In the genomic region with DNA sequence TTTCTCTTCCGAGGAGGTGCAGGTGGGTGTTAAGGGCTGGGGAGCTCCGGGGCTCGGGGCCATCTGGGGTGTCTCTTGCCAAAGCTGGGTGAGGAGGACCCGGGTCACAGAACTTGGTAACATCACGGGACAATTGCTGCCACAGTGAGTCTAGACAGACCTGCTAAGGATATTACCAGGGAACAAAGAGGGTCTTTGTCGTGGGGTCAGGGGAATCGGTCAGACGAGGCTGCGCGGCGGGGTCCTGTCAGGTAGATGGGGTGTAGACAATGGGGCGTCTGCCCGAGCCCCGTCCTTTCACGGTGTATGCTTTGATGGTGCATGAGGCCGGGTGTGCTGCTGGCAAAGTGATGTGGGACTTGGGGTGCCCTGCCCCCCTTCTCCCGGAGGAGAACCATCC, we compare ENCODE assay signal across 28 cellular contexts. TPM values are rescaled to one million over a fixed set of nuclear protein-coding genes. Genes with fewer than 3 reads are reported as not detected.
DNase-seq lines count a peak whose midpoint lies in the region; ATAC-seq, FAIRE-seq and TF ChIP-seq lines count a peak whose summit lies in the region.
"Had no signal": no experiment of that assay in that cellular context is flagged by ENCODE, and none has a peak within 500 bp of the region (broad histone marks: within the 10 kb centered on the region; RNA-seq: fewer than 3 reads in every experiment).

No MANE protein-coding gene starts in this region.

- H2AFZ ChIP-seq in K562 (ENCODE audit: low read depth, low read length) (no peak overlapping the region), neural progenitor cell (replicated peaks) (no peak overlapping the region)

- TF ChIP-seq CTCF in K562 (IDR thresholded peaks at IDR 0.05 in 2 of 3, conservative IDR thresholded peaks at IDR 0.05 in 1 of 3; ENCODE audit: insufficient read depth in 2 of 3, low read depth in 1 of 3, low read length in 3 of 3) (no peak), neural progenitor cell (IDR thresholded peaks at IDR 0.05) (no peak)

- no peak overlapping the region for H3K4me3 Mint-ChIP-seq in T-helper 1 cell treated with Interleukin-12 subunit alpha and Interleukin-12 subunit beta and Interleukin-4 antibody, amounts not matched to agents 30 μg/mL and 1 μg/mL, for 36 hours
- peak overlapping the region; percentile 58 for H3K4me3 Mint-ChIP-seq in neural progenitor cell
- H3K4me3 Mint-ChIP-seq: CD14-positive monocyte had no signal

- H3K27me3 ChIP-seq in K562 (ENCODE audit: control insufficient read depth in 2 of 2, insufficient read depth in 2 of 2, low read length in 2 of 2): no peaks in the 10 kb centered on the region
- H3K27me3 ChIP-seq in neural progenitor cell: peaks cover 8% of the 10 kb centered on the region
- H3K27me3 ChIP-seq: SJSA1 had no signal

- H4K20me1 ChIP-seq in K562 (replicated peaks; ENCODE audit: control insufficient read depth, insufficient read depth, low read length): no peaks in the 10 kb centered on the region
- peaks cover 13% of the 10 kb centered on the region for H4K20me1 ChIP-seq in neural progenitor cell (ENCODE audit: low read depth)

- no peak for ATAC-seq in K562
- ATAC-seq: PC-3 had no signal

- H3K9me1 ChIP-seq in K562 (ENCODE audit: control insufficient read depth, insufficient read depth, low read length): no peaks in the 10 kb centered on the region

- H3K9me3 Mint-ChIP-seq in T-helper 1 cell treated with Interleukin-12 subunit alpha and Interleukin-12 subunit beta and Interleukin-4 antibody, amounts not matched to agents 30 μg/mL and 1 μg/mL, for 36 hours: no peaks in the 10 kb centered on the region
- no peaks in the 10 kb centered on the region for H3K9me3 Mint-ChIP-seq in neural progenitor cell
- H3K9me3 Mint-ChIP-seq: CD14-positive monocyte had no signal

- CTCF ChIA-PET in K562 (lab: Yijun Ruan, JAX; ENCODE audit: low intra/inter-chr PET ratio): interaction anchor here (2.0 kb wide), 1 partner anchor 61 kb away, joined by 34 read pairs; no protein-coding TSS in a partner anchor

- peak overlapping the region; percentile 18 for H3K27ac Mint-ChIP-seq in T-helper 1 cell treated with Interleukin-12 subunit alpha and Interleukin-12 subunit beta and Interleukin-4 antibody, amounts not matched to agents 30 μg/mL and 1 μg/mL, for 36 hours
- H3K27ac Mint-ChIP-seq in neural progenitor cell: peak overlapping the region; percentile 60

- H3K27me3 Mint-ChIP-seq in T-helper 1 cell treated with Interleukin-12 subunit alpha and Interleukin-12 subunit beta and Interleukin-4 antibody, amounts not matched to agents 30 μg/mL and 1 μg/mL, for 36 hours (ENCODE audit: low read depth): no peaks in the 10 kb centered on the region
- peaks cover 7% of the 10 kb centered on the region for H3K27me3 Mint-ChIP-seq in neural progenitor cell (ENCODE audit: insufficient read depth, low read depth)

- H3K36me3 Mint-ChIP-seq in T-helper 1 cell treated with Interleukin-12 subunit alpha and Interleukin-12 subunit beta and Interleukin-4 antibody, amounts not matched to agents 30 μg/mL and 1 μg/mL, for 36 hours (ENCODE audit: low read depth): peaks cover 12% of the 10 kb centered on the region
- H3K36me3 Mint-ChIP-seq in neural progenitor cell: no peaks in the 10 kb centered on the region

- no peak for DNase-seq in T-helper 1 cell
- no peak for DNase-seq in K562 (ENCODE audit: extremely low read depth in 1 of 4, low spot score in 3 of 4)
- no peak for DNase-seq in neural progenitor cell (ENCODE audit: low spot score)
- no peak for DNase-seq in DMS53 treated with DMSO at 0.1 percent for 48 hours (lab: John Stamatoyannopoulos, UW; ENCODE audit: unreplicated experiment)
- DNase-seq in stimulated activated naive CD4-positive, alpha-beta T cell treated with Interleukin-2 at 50 U/mL for 16 hours (lab: John Stamatoyannopoulos, UW): no peak
- no peak for DNase-seq in 8988T
- DNase-seq: ACHN; BE2C; DMS153; IMR-90; MM.1S; NCI-H1694; NCI-H2029 treated with DMSO at 0.1 percent for 48 hours; NCI-H446 treated with DMSO at 0.1 percent for 48 hours; NCI-H526; NCI-H82; NK-92 treated with Interleukin-12 subunit alpha and Interleukin-12 subunit beta, amount 100 ng/mL, for 24 hours; PC-3; Right ventricle myocardium superior had no signal

- intact Hi-C loops in K562 (cut with micrococcal nuclease): loop anchor here (5.0 kb wide), 1 partner anchor 39 kb away; the partner anchor contains the start of gene GDF15

- no peak overlapping the region for H3K4me2 ChIP-seq in K562 (ENCODE audit: insufficient read depth, low read length)
- no peak overlapping the region for H3K4me2 ChIP-seq in neural progenitor cell
- H3K4me2 ChIP-seq: KMS-11 had no signal

- peaks cover 33% of the 10 kb centered on the region for H3F3A ChIP-seq in neural progenitor cell (ENCODE audit: low read depth)

- H3K9ac ChIP-seq in K562 (ENCODE audit: insufficient read depth in 1 of 2, low read depth in 2 of 2, low read length in 2 of 2) (peak overlapping the region in 1 of 2 experiments; percentile 74; a peak in 2 of 4 replicates), neural progenitor cell (no peak overlapping the region)
- H3K9ac ChIP-seq: KMS-11 had no signal

- TF ChIP-seq RAD21 in K562 (CRISPR knock-in tag; conservative IDR thresholded peaks at IDR 0.05 in 1 of 2, IDR thresholded peaks at IDR 0.05 in 1 of 2): no peak

- H3K9me3 ChIP-seq in K562 (replicated peaks; ENCODE audit: control insufficient read depth, insufficient read depth, low read depth, low read length): no peaks in the 10 kb centered on the region
- no peaks in the 10 kb centered on the region for H3K9me3 ChIP-seq in neural progenitor cell (ENCODE audit: low read depth)
- H3K9me3 ChIP-seq: BE2C, SJSA1 had no signal

- no peak for TF ChIP-seq POLR2A in K562 (conservative IDR thresholded peaks at IDR 0.05)

- H3K4me1 Mint-ChIP-seq in T-helper 1 cell treated with Interleukin-12 subunit alpha and Interleukin-12 subunit beta and Interleukin-4 antibody, amounts not matched to agents 30 μg/mL and 1 μg/mL, for 36 hours (ENCODE audit: low read depth): peaks cover 4% of the 10 kb centered on the region
- peaks cover 39% of the 10 kb centered on the region for H3K4me1 Mint-ChIP-seq in neural progenitor cell

- H3K79me2 ChIP-seq in K562 (ENCODE audit: control insufficient read depth, insufficient read depth, low read length) (peaks cover 7% of the 10 kb centered on the region; the same call in 2 of the 3 replicates), neural progenitor cell (ENCODE audit: low read depth) (no peaks in the 10 kb centered on the region)

- 94% methylated on average over 14 of the region's 17 CpGs for WGBS in K562 (ENCODE audit: insufficient coverage, low coverage, missing lambda C conversion rate)

- H3K4me3 ChIP-seq in K562 (no peak overlapping the region), neural progenitor cell (no peak overlapping the region)
- H3K4me3 ChIP-seq: SJSA1 had no signal

- FAIRE-seq in K562 (lab: Jason Lieb, UNC): no peak
- FAIRE-seq: GM19239, H54, HTR-8/SVneo had no signal

- in situ Hi-C loops in K562 (cut with MboI): no loop called here

- H3K36me3 ChIP-seq in K562 (ENCODE audit: control insufficient read depth, insufficient read depth, low read length): peaks cover 48% of the 10 kb centered on the region
- H3K36me3 ChIP-seq in neural progenitor cell: no peaks in the 10 kb centered on the region
- H3K36me3 ChIP-seq: BE2C, SJSA1 had no signal

- TF ChIP-seq EP300 in K562 (IDR thresholded peaks at IDR 0.05; ENCODE audit: low read length): no peak

- H3K4me1 ChIP-seq in K562 (replicated peaks in 1 of 2; ENCODE audit: control insufficient read depth in 2 of 2, insufficient read depth in 2 of 2, low read length in 2 of 2): peaks cover 0 to 8% of the 10 kb centered on the region in 2 experiments; a peak in 1 of 5 replicates
- peaks cover 19% of the 10 kb centered on the region for H3K4me1 ChIP-seq in neural progenitor cell
- H3K4me1 ChIP-seq: BE2C, SJSA1 had no signal

- H3K27ac ChIP-seq in K562 (ENCODE audit: extremely low read depth, low read depth, low read length) (no peak overlapping the region), neural progenitor cell (no peak overlapping the region)
- H3K27ac ChIP-seq: 22Rv1, KMS-11, SJSA1 had no signal

- BruUV-seq in K562 (replicated peaks; lab: Mats Ljungman, UMichigan): no TSS peak

- POLR2A ChIA-PET in K562 (lab: Yijun Ruan, JAX): interaction anchor here (1.1 to 2.8 kb wide), 3 partner anchors 38 to 67 kb away, joined by 3 to 15 read pairs (median 14); partner anchors contain the start of genes GDF15 and JUND

RNA-seq across cellular contexts. Expression of gene PGPEP1, which starts 7.8 kb away (rescaled TPM):
- total RNA-seq in K562 (2011; cell fraction: chromatin; rRNA removed; ENCODE audit: low replicate concordance): 44.2 and 152 TPM in 2 replicates
- 93.0 and 102 TPM in 2 replicates for total RNA-seq in K562 (2011; cell fraction: nucleolus; rRNA removed)
- total RNA-seq in K562 (2011; cell fraction: nucleoplasm; rRNA removed): 67.2 and 79.3 TPM in 2 replicates
- total RNA-seq in K562 (2014; rRNA removed): 29.5 and 33.8 TPM in 2 replicates
- total RNA-seq in K562 (2014; rRNA removed; fragmentation: Illumina TruSeq; extraction: Trizol): 32.2 and 33.5 TPM in 2 replicates
- 37.3 and 38.5 TPM in 2 replicates for total RNA-seq in K562 (2015; rRNA removed; fragmentation: Illumina TruSeq; extraction: Trizol)
- total RNA-seq in K562 (2021): 61.7 and 69.6 TPM in 2 replicates
- polyA plus RNA-seq in K562 (2011; rRNA removed): 37.8 and 43.0 TPM in 2 replicates
- 33.8 and 35.3 TPM in 2 replicates for polyA plus RNA-seq in K562 (2011; cell fraction: cytosol; rRNA removed)
- polyA plus RNA-seq in K562 (2011; cell fraction: nucleus; rRNA removed): 40.8 and 54.8 TPM in 2 replicates
- 28.3 and 41.7 TPM in 2 replicates for polyA plus RNA-seq in K562 (2012)
- 36.1 and 36.4 TPM in 2 replicates for polyA plus RNA-seq in K562 (2014; fragmentation: Illumina TruSeq; extraction: Trizol)
- 10 to 100 TPM in 1 of 2 experiments, 1 to 10 TPM in 1; 10.0 to 13.4 TPM for polyA plus RNA-seq in K562 (2014; fragmentation: Nextera tagmentation; extraction: Ambion mirVana)
- polyA plus RNA-seq in K562 (2014; rRNA removed): 32.1 and 33.5 TPM in 2 replicates
- polyA minus RNA-seq in K562 (2011; rRNA and poly(A)+ RNA removed): 49.2 and 73.9 TPM in 2 replicates
- polyA minus RNA-seq in K562 (2011; cell fraction: cytosol; rRNA and poly(A)+ RNA removed): 39.5 and 43.2 TPM in 2 replicates
- polyA minus RNA-seq in K562 (2011; cell fraction: nucleus; rRNA and poly(A)+ RNA removed): 33.0 and 37.7 TPM in 2 replicates
- total RNA-seq in neural progenitor cell (ENCODE audit: low replicate concordance): 2.1 and 5.7 TPM in 2 replicates

RNA-seq across cellular contexts. Expression of gene LSM4, which starts 25.3 kb away (rescaled TPM):
- total RNA-seq in K562 (2011; cell fraction: chromatin; rRNA removed; ENCODE audit: low replicate concordance): 34.5 and 96.0 TPM in 2 replicates
- 110 and 120 TPM in 2 replicates for total RNA-seq in K562 (2011; cell fraction: nucleolus; rRNA removed)
- total RNA-seq in K562 (2011; cell fraction: nucleoplasm; rRNA removed): 70.1 and 74.1 TPM in 2 replicates
- total RNA-seq in K562 (2014; rRNA removed) (763 and 822 TPM in 2 replicates), K562 (2014; rRNA removed; fragmentation: Illumina TruSeq; extraction: Trizol) (202 and 208 TPM in 2 replicates), K562 (2015; rRNA removed; fragmentation: Illumina TruSeq; extraction: Trizol) (273 and 275 TPM in 2 replicates), K562 (2021) (362 and 385 TPM in 2 replicates), neural progenitor cell (ENCODE audit: low replicate concordance) (440 and 768 TPM in 2 replicates)
- polyA plus RNA-seq in K562 (2011; rRNA removed) (188 and 201 TPM in 2 replicates), K562 (2014; fragmentation: Illumina TruSeq; extraction: Trizol) (126 and 203 TPM in 2 replicates), K562 (2014; fragmentation: Nextera tagmentation; extraction: Ambion mirVana) (10 to 100 TPM; 11.9 to 29.7 TPM), K562 (2014; rRNA removed) (674 and 746 TPM in 2 replicates)
- 294 and 432 TPM in 2 replicates for polyA plus RNA-seq in K562 (2011; cell fraction: cytosol; rRNA removed)
- 206 and 249 TPM in 2 replicates for polyA plus RNA-seq in K562 (2011; cell fraction: nucleus; rRNA removed)
- 245 and 279 TPM in 2 replicates for polyA plus RNA-seq in K562 (2012)
- 38.4 and 39.9 TPM in 2 replicates for polyA minus RNA-seq in K562 (2011; rRNA and poly(A)+ RNA removed)
- 64.5 and 67.5 TPM in 2 replicates for polyA minus RNA-seq in K562 (2011; cell fraction: cytosol; rRNA and poly(A)+ RNA removed)
- polyA minus RNA-seq in K562 (2011; cell fraction: nucleus; rRNA and poly(A)+ RNA removed): 48.1 and 57.9 TPM in 2 replicates

RNA-seq across cellular contexts. Expression of gene GDF15, which starts 37.8 kb away (rescaled TPM):
- 25.1 and 116 TPM in 2 replicates for total RNA-seq in K562 (2011; cell fraction: chromatin; rRNA removed; ENCODE audit: low replicate concordance)
- total RNA-seq in K562 (2011; cell fraction: nucleolus; rRNA removed): 214 and 262 TPM in 2 replicates
- total RNA-seq in K562 (2011; cell fraction: nucleoplasm; rRNA removed): 94.6 and 109 TPM in 2 replicates
- total RNA-seq in K562 (2014; rRNA removed): 78.0 and 82.4 TPM in 2 replicates
- 7.3 TPM in 2 replicates for total RNA-seq in K562 (2014; rRNA removed; fragmentation: Illumina TruSeq; extraction: Trizol)
- total RNA-seq in K562 (2015; rRNA removed; fragmentation: Illumina TruSeq; extraction: Trizol): 10.1 and 11.0 TPM in 2 replicates
- total RNA-seq in K562 (2021): 69.8 and 74.5 TPM in 2 replicates
- 12.5 TPM in 2 replicates for polyA plus RNA-seq in K562 (2011; rRNA removed)
- polyA plus RNA-seq in K562 (2011; cell fraction: cytosol; rRNA removed): 31.8 and 127 TPM in 2 replicates
- 21.6 and 59.4 TPM in 2 replicates for polyA plus RNA-seq in K562 (2011; cell fraction: nucleus; rRNA removed)
- polyA plus RNA-seq in K562 (2012): 50.1 and 369 TPM in 2 replicates
- 19.3 and 47.1 TPM in 2 replicates for polyA plus RNA-seq in K562 (2014; fragmentation: Illumina TruSeq; extraction: Trizol)
- polyA plus RNA-seq in K562 (2014; fragmentation: Nextera tagmentation; extraction: Ambion mirVana): 1 to 10 TPM; 2.3 to 2.9 TPM
- 57.2 and 67.4 TPM in 2 replicates for polyA plus RNA-seq in K562 (2014; rRNA removed)
- polyA minus RNA-seq in K562 (2011; rRNA and poly(A)+ RNA removed): 2.4 and 5.6 TPM in 2 replicates
- 31.8 and 32.2 TPM in 2 replicates for polyA minus RNA-seq in K562 (2011; cell fraction: cytosol; rRNA and poly(A)+ RNA removed)
- 18.5 and 24.2 TPM in 2 replicates for polyA minus RNA-seq in K562 (2011; cell fraction: nucleus; rRNA and poly(A)+ RNA removed)
- 0.19 and 2.5 TPM in 2 replicates for total RNA-seq in neural progenitor cell (ENCODE audit: low replicate concordance)
- polyA plus RNA-seq: CD14-positive monocyte had no signal

RNA-seq across cellular contexts. Expression of gene LRRC25, which starts 49.3 kb away (rescaled TPM):
- 0.25 TPM in 1 of 2 replicates, not detected in the other for total RNA-seq in K562 (2011; cell fraction: chromatin; rRNA removed; ENCODE audit: low replicate concordance)
- total RNA-seq in K562 (2011; cell fraction: nucleolus; rRNA removed): 0.39 and 0.50 TPM in 2 replicates
- total RNA-seq in K562 (2011; cell fraction: nucleoplasm; rRNA removed): 0.22 TPM in 1 of 2 replicates, not detected in the other
- 0.18 and 0.29 TPM in 2 replicates for total RNA-seq in K562 (2014; rRNA removed)
- 0.07 TPM in 1 of 2 replicates, not detected in the other for total RNA-seq in K562 (2014; rRNA removed; fragmentation: Illumina TruSeq; extraction: Trizol)
- 0.30 and 0.36 TPM in 2 replicates for total RNA-seq in K562 (2015; rRNA removed; fragmentation: Illumina TruSeq; extraction: Trizol)
- 0.09 and 0.22 TPM in 2 replicates for total RNA-seq in K562 (2021)
- 0.10 and 0.42 TPM in 2 replicates for polyA plus RNA-seq in K562 (2011; rRNA removed)
- 0.31 and 0.41 TPM in 2 replicates for polyA plus RNA-seq in K562 (2011; cell fraction: cytosol; rRNA removed)
- polyA plus RNA-seq in K562 (2011; cell fraction: nucleus; rRNA removed): 0.20 and 0.53 TPM in 2 replicates
- 0.33 and 1.1 TPM in 2 replicates for polyA plus RNA-seq in K562 (2012)
- 0.10 and 0.25 TPM in 2 replicates for polyA plus RNA-seq in K562 (2014; fragmentation: Illumina TruSeq; extraction: Trizol)
- not detected for polyA plus RNA-seq in K562 (2014; fragmentation: Nextera tagmentation; extraction: Ambion mirVana)
- polyA plus RNA-seq in K562 (2014; rRNA removed): 0.08 TPM in 1 of 2 replicates, not detected in the other
- polyA minus RNA-seq in K562 (2011; rRNA and poly(A)+ RNA removed): 0.11 and 0.18 TPM in 2 replicates
- 0.57 and 1.1 TPM in 2 replicates for polyA minus RNA-seq in K562 (2011; cell fraction: cytosol; rRNA and poly(A)+ RNA removed)
- polyA minus RNA-seq in K562 (2011; cell fraction: nucleus; rRNA and poly(A)+ RNA removed): 0.13 and 0.67 TPM in 2 replicates
- 0.03 TPM in 1 of 2 replicates, not detected in the other for total RNA-seq in neural progenitor cell (ENCODE audit: low replicate concordance)
- total RNA-seq: IMR-90, PC-3, RPMI7951, SJSA1 had no signal
